In the genomic region with DNA sequence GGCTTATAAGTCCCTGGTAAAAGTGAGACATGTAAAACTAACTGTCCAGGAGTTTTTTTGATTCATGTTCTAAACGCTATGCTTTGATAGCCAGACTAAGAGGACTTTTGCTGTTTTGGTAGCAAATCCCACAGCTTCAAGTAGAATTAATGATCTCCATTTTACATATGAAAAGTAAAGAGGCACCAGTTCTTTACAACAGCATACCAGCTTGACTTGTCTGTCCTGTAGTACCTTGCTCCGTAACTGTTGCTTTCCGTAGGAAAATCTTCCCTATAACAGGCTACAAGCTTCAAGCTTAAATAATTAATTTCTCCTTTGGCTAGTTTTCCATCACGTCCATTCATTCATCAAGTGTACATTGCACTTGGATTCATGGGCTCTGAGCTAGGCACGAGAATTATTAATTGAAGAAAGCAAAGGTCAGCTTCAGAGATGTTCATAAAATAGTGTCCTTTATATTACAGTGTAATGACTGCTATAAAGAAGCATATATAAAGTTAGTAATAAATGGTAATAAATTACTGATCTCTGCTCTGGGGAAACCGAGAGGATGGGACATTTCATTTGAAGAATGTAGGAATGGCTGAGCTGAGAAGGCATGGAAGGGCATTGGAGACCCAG, we compare ENCODE assay signal across 20 cellular contexts. TPM values are rescaled to one million over a fixed set of nuclear protein-coding genes. Genes with fewer than 3 reads are reported as not detected.
"Had no signal": no experiment of that assay in that cellular context is flagged by ENCODE, and none has a peak within 500 bp of the region (broad histone marks: within the 10 kb centered on the region; RNA-seq: fewer than 3 reads in every experiment).

No MANE protein-coding gene starts in this region.

- H3K27me3 Mint-ChIP-seq: activated CD4-positive, alpha-beta memory T cell treated with anti-CD3 and anti-CD28 coated beads, Interleukin-2, amount 10 ng/mL, durations not matched to agents 7 days and 5 days; activated CD4-positive, alpha-beta T cell treated with anti-CD3 and anti-CD28 coated beads, Interleukin-2, amount 10 ng/mL, durations not matched to agents 24 days and 14 days; activated naive CD4-positive, alpha-beta T cell treated with anti-CD3 and anti-CD28 coated beads, Interleukin-2, amount 10 ng/mL, durations not matched to agents 7 days and 5 days had no signal

- H3K36me3 ChIP-seq: colonic mucosa, upper lobe of right lung had no signal

- H3K4me1 Mint-ChIP-seq: activated CD4-positive, alpha-beta memory T cell treated with anti-CD3 and anti-CD28 coated beads, Interleukin-2, amount 10 ng/mL, durations not matched to agents 7 days and 5 days; activated CD4-positive, alpha-beta T cell treated with anti-CD3 and anti-CD28 coated beads, Interleukin-2, amount 10 ng/mL, durations not matched to agents 24 days and 14 days; activated naive CD4-positive, alpha-beta T cell treated with anti-CD3 and anti-CD28 coated beads, Interleukin-2, amount 10 ng/mL, durations not matched to agents 7 days and 5 days had no signal

- H3K4me1 ChIP-seq: foreskin keratinocyte, upper lobe of right lung had no signal

- H3K27me3 ChIP-seq: colonic mucosa, foreskin keratinocyte had no signal

- DNase-seq: activated CD4-positive, alpha-beta memory T cell treated with anti-CD3 and anti-CD28 coated beads, Interleukin-2, amount 10 ng/mL, durations not matched to agents 7 days and 5 days; activated CD4-positive, alpha-beta T cell treated with anti-CD3 and anti-CD28 coated beads, Interleukin-2, amount 10 ng/mL, durations not matched to agents 24 days and 14 days; activated effector memory CD4-positive, alpha-beta T cell treated with anti-CD3 and anti-CD28 coated beads, Interleukin-2, amount 50 U/mL, for 16 hours; activated naive CD4-positive, alpha-beta T cell treated with anti-CD3 and anti-CD28 coated beads, Interleukin-2, amount 10 ng/mL, durations not matched to agents 7 days and 5 days; activated T-cell treated with anti-CD3 and anti-CD28 coated beads, Interleukin-2, amount 50 U/mL, for 72 hours; amygdala; colonic mucosa; erythroblast; foreskin keratinocyte; midbrain; retina; stimulated activated CD4-positive, alpha-beta T cell treated with anti-CD3 and anti-CD28 coated beads, Interleukin-4, amount 100 ng/mL, for 24 hours; stimulated activated naive CD8-positive, alpha-beta T cell treated with anti-CD3 and anti-CD28 coated beads, Interleukin-15, Interleukin-2, amounts not matched to agents 100 U/mL and 50 U/mL, for 24 hours; T1000; upper lobe of right lung had no signal

- H3K36me3 Mint-ChIP-seq: activated naive CD4-positive, alpha-beta T cell treated with anti-CD3 and anti-CD28 coated beads, Interleukin-2, amount 10 ng/mL, durations not matched to agents 7 days and 5 days; natural killer cell treated with Interleukin-12 subunit alpha and Interleukin-12 subunit beta and Interleukin-15 and Interleukin-18, amount 100 ng/mL, for 72 hours had no signal

- H3K4me3 ChIP-seq: colonic mucosa, upper lobe of right lung had no signal

- H3K27ac ChIP-seq: colonic mucosa, foreskin keratinocyte, upper lobe of right lung had no signal

- ATAC-seq: activated CD4-positive, CD25-positive, alpha-beta regulatory T cell treated with anti-CD3 and anti-CD28 coated beads, Interleukin-2, amount 50 U/mL, for 24 hours; activated T-cell treated with anti-CD3 and anti-CD28 coated beads, Interleukin-2, amount 50 U/mL, for 72 hours; foreskin keratinocyte; natural killer cell treated with Interleukin-12 subunit alpha and Interleukin-12 subunit beta and Interleukin-15 and Interleukin-18, amount 100 ng/mL, for 72 hours; stimulated activated naive CD8-positive, alpha-beta T cell treated with anti-CD3 and anti-CD28 coated beads, Interleukin-15, Interleukin-2, amounts not matched to agents 100 U/mL and 50 U/mL, for 24 hours; upper lobe of right lung had no signal

- H3K9me3 ChIP-seq: colonic mucosa, upper lobe of right lung had no signal

- H3K27ac Mint-ChIP-seq: activated CD4-positive, alpha-beta memory T cell treated with anti-CD3 and anti-CD28 coated beads, Interleukin-2, amount 10 ng/mL, durations not matched to agents 7 days and 5 days; activated CD4-positive, alpha-beta T cell treated with anti-CD3 and anti-CD28 coated beads, Interleukin-2, amount 10 ng/mL, durations not matched to agents 24 days and 14 days; activated naive CD4-positive, alpha-beta T cell treated with anti-CD3 and anti-CD28 coated beads, Interleukin-2, amount 10 ng/mL, durations not matched to agents 7 days and 5 days; activated T-cell treated with anti-CD3 and anti-CD28 coated beads, Interleukin-2, amount 50 U/mL, for 72 hours; natural killer cell treated with Interleukin-12 subunit alpha and Interleukin-12 subunit beta and Interleukin-15 and Interleukin-18, amount 100 ng/mL, for 72 hours; progenitor cell of endocrine pancreas had no signal

- H3K9me3 Mint-ChIP-seq: activated naive CD4-positive, alpha-beta T cell treated with anti-CD3 and anti-CD28 coated beads, Interleukin-2, amount 10 ng/mL, durations not matched to agents 7 days and 5 days; activated T-cell treated with anti-CD3 and anti-CD28 coated beads, Interleukin-2, amount 50 U/mL, for 72 hours; natural killer cell treated with Interleukin-12 subunit alpha and Interleukin-12 subunit beta and Interleukin-15 and Interleukin-18, amount 100 ng/mL, for 72 hours had no signal

- H3K4me3 Mint-ChIP-seq: activated CD4-positive, alpha-beta memory T cell treated with anti-CD3 and anti-CD28 coated beads, Interleukin-2, amount 10 ng/mL, durations not matched to agents 7 days and 5 days; activated CD4-positive, alpha-beta T cell treated with anti-CD3 and anti-CD28 coated beads, Interleukin-2, amount 10 ng/mL, durations not matched to agents 24 days and 14 days; activated naive CD4-positive, alpha-beta T cell treated with anti-CD3 and anti-CD28 coated beads, Interleukin-2, amount 10 ng/mL, durations not matched to agents 7 days and 5 days; activated T-cell treated with anti-CD3 and anti-CD28 coated beads, Interleukin-2, amount 50 U/mL, for 72 hours; natural killer cell treated with Interleukin-12 subunit alpha and Interleukin-12 subunit beta and Interleukin-15 and Interleukin-18, amount 100 ng/mL, for 72 hours had no signal

RNA-seq across cellular contexts. Expression of a gene that starts 29.2 kb away (rescaled TPM):
- total RNA-seq: activated CD4-positive, alpha-beta memory T cell treated with anti-CD3 and anti-CD28 coated beads, Interleukin-2, amount 10 ng/mL, durations not matched to agents 7 days and 5 days; activated CD4-positive, alpha-beta T cell treated with anti-CD3 and anti-CD28 coated beads, Interleukin-2, amount 10 ng/mL, durations not matched to agents 24 days and 14 days; activated T-cell treated with anti-CD3 and anti-CD28 coated beads, Interleukin-2, amount 50 U/mL, for 72 hours; foreskin keratinocyte; natural killer cell treated with Interleukin-12 subunit alpha and Interleukin-12 subunit beta and Interleukin-15 and Interleukin-18, amount 100 ng/mL, for 72 hours; osteocyte; T-helper 1 cell treated with Interleukin-12 subunit alpha and Interleukin-12 subunit beta and Interleukin-4 antibody, amounts not matched to agents 30 ng/mL and 1 ng/mL, for 36 hours; upper lobe of right lung had no signal
